Comparison of ENCODE assay signal across 9 cellular contexts in the genomic region with DNA sequence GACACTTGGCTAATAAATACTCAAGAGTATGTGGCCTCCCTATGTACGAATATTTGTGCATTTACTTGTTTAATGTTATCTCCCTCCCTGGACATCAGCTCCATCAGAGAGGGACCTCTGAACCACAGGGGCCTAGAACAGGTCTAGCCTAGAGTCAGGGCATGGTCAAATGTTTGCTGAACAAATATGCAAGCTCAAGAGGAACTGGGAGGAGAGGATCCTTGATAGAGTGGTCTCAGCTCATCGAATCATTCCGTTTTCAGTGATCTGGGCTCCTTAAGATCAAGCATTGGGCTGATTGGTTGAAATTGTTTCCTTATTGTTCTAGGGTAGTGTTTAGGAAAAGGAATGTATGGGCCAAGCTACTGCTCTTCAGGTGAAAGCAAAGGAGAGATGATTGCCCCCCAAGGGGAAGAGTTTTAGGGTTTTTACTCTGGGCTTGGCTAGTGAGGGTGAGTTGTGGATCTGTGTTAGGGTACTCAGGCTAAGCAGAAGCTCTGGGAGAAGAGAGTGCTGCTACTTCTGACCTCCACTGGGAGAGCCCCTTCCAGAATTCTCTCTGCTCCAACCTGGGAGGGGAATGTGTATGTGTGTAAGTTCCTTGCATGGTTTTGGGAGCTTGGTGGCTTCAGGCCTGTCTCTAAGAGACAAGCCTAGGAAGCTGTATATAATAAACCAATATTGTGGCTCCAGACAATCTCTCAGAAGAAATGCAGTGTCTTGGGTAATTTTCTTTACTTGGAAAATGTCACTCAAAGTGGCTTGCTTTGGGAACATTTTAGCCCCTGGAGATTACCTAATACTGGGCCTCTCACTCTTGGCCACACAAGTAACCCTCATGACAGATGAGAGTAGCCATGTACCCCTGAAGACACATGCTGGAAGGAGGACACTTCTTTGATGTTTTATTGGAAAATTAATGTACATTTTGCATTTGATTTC.
DNase-seq lines count a peak whose midpoint lies in the region; ATAC-seq, FAIRE-seq and TF ChIP-seq lines count a peak whose summit lies in the region.
"Had no signal": no experiment of that assay in that cellular context is flagged by ENCODE, and none has a peak within 500 bp of the region (broad histone marks: within the 10 kb centered on the region; RNA-seq: fewer than 3 reads in every experiment).

No MANE protein-coding gene starts in this region.

- no peaks in the 10 kb centered on the region for H4K20me1 ChIP-seq in KMS-11 (ENCODE audit: insufficient read depth)

- peaks cover 63% of the 10 kb centered on the region for H3K4me1 ChIP-seq in KMS-11 (ENCODE audit: low read depth, poor library complexity, severe bottlenecking)

- no peak for FAIRE-seq in HTR-8/SVneo (lab: Jason Lieb, UNC)

- H3K9ac ChIP-seq in KMS-11, result peak overlapping the region; percentile 25; the same call in 1 of the 2 replicates

- no peak for DNase-seq in activated T-cell treated with anti-CD3 and anti-CD28 coated beads, Interleukin-2, amount 50 U/mL, for 24 hours
- DNase-seq in activated T-cell treated with anti-CD3 and anti-CD28 coated beads for 4 hours (no peak), NCI-H345 (lab: John Stamatoyannopoulos, UW) (no peak), HTR-8/SVneo (ENCODE audit: insufficient read length, low spot score) (no peak), GM19240 (ENCODE audit: insufficient read length, low spot score) (no peak)
- DNase-seq: OCI-M1 had no signal

- peak overlapping the region; percentile 70 for H3K27ac ChIP-seq in KMS-11

- H3K79me2 ChIP-seq in KMS-11 (ENCODE audit: insufficient read depth, low read depth), result no peaks in the 10 kb centered on the region

- peaks cover 24% of the 10 kb centered on the region for H3K9me3 Mint-ChIP-seq in activated T-cell treated with anti-CD3 and anti-CD28 coated beads, Interleukin-2, amount 50 U/mL, for 24 hours
- H3K9me3 Mint-ChIP-seq in stimulated activated naive CD8-positive, alpha-beta T cell treated with anti-CD3 and anti-CD28 coated beads, Interleukin-15, Interleukin-2, amounts not matched to agents 100 ng/mL and 50 ng/mL, for 24 hours, result no peaks in the 10 kb centered on the region

- peak overlapping the region; percentile 87 for H3K4me2 ChIP-seq in KMS-11

- H3K27me3 Mint-ChIP-seq in activated T-cell treated with anti-CD3 and anti-CD28 coated beads, Interleukin-2, amount 50 U/mL, for 24 hours, result peaks cover 21% of the 10 kb centered on the region
- peaks cover 21% of the 10 kb centered on the region for H3K27me3 Mint-ChIP-seq in stimulated activated naive CD8-positive, alpha-beta T cell treated with anti-CD3 and anti-CD28 coated beads, Interleukin-15, Interleukin-2, amounts not matched to agents 100 ng/mL and 50 ng/mL, for 24 hours

- no peak overlapping the region for H3K4me3 Mint-ChIP-seq in activated T-cell treated with anti-CD3 and anti-CD28 coated beads, Interleukin-2, amount 50 U/mL, for 24 hours
- H3K4me3 Mint-ChIP-seq in stimulated activated naive CD8-positive, alpha-beta T cell treated with anti-CD3 and anti-CD28 coated beads, Interleukin-15, Interleukin-2, amounts not matched to agents 100 ng/mL and 50 ng/mL, for 24 hours, result no peak overlapping the region

- no peaks in the 10 kb centered on the region for H3K36me3 ChIP-seq in KMS-11 (ENCODE audit: insufficient read depth)

- peak overlapping the region; percentile 48 for H3K27ac Mint-ChIP-seq in activated T-cell treated with anti-CD3 and anti-CD28 coated beads, Interleukin-2, amount 50 U/mL, for 24 hours
- peak overlapping the region; percentile 9 for H3K27ac Mint-ChIP-seq in stimulated activated naive CD8-positive, alpha-beta T cell treated with anti-CD3 and anti-CD28 coated beads, Interleukin-15, Interleukin-2, amounts not matched to agents 100 ng/mL and 50 ng/mL, for 24 hours

- ATAC-seq in HG02759 (IDR thresholded peaks at IDR 0.05; ENCODE audit: unreplicated experiment), result peak; percentile 26

- TF ChIP-seq CTCF in KMS-11 (conservative IDR thresholded peaks at IDR 0.05; ENCODE audit: low read depth, low read length), result no peak

- no peaks in the 10 kb centered on the region for H3K27me3 ChIP-seq in KMS-11 (ENCODE audit: insufficient read depth, low read depth)

- peaks cover 27% of the 10 kb centered on the region for H3K4me1 Mint-ChIP-seq in activated T-cell treated with anti-CD3 and anti-CD28 coated beads, Interleukin-2, amount 50 U/mL, for 24 hours (ENCODE audit: low read depth)
- H3K4me1 Mint-ChIP-seq in stimulated activated naive CD8-positive, alpha-beta T cell treated with anti-CD3 and anti-CD28 coated beads, Interleukin-15, Interleukin-2, amounts not matched to agents 100 ng/mL and 50 ng/mL, for 24 hours (ENCODE audit: low read depth), result peaks cover 25% of the 10 kb centered on the region

- no peaks in the 10 kb centered on the region for H3K36me3 Mint-ChIP-seq in activated T-cell treated with anti-CD3 and anti-CD28 coated beads, Interleukin-2, amount 50 U/mL, for 24 hours (ENCODE audit: low read depth)
- H3K36me3 Mint-ChIP-seq in stimulated activated naive CD8-positive, alpha-beta T cell treated with anti-CD3 and anti-CD28 coated beads, Interleukin-15, Interleukin-2, amounts not matched to agents 100 ng/mL and 50 ng/mL, for 24 hours (ENCODE audit: low read depth), result peaks cover 4% of the 10 kb centered on the region

- no peak overlapping the region for H2AFZ ChIP-seq in KMS-11 (ENCODE audit: low read depth)

- H3K4me3 ChIP-seq in KMS-11 (IDR thresholded peaks at IDR 0.05; ENCODE audit: insufficient read depth, low read depth, low read length), result no peak overlapping the region
